Comparison of ENCODE assay signal across 1 cellular context in genomic region chr2:140988597-140988996, GRCh38.
TF ChIP-seq lines count a peak whose summit lies in the region.

No MANE protein-coding gene starts in this region.

TF ChIP-seq in SK-N-SH, 30 proteins besides CTCF, POLR2A, EP300 and RAD21 (continued from another document):
- TF ChIP-seq USF1 (IDR thresholded peaks at IDR 0.05; ENCODE audit: borderline replicate concordance, low read depth) = no peak
- 0 out of 2 replicates have a peak, but pooled peaks have one; percentile 8 for TF ChIP-seq TEAD4 (IDR thresholded peaks at IDR 0.05; ENCODE audit: borderline replicate concordance, insufficient read depth)
- peak; percentile 42; the same call in 1 of the 2 replicates for TF ChIP-seq MEF2A (IDR thresholded peaks at IDR 0.05; ENCODE audit: borderline replicate concordance, low read depth)
- no peak for TF ChIP-seq MAX (IDR thresholded peaks at IDR 0.05; ENCODE audit: low read depth)
- TF ChIP-seq RXRA (IDR thresholded peaks at IDR 0.05; ENCODE audit: borderline replicate concordance, low read depth) = peak; percentile 54
- peak; percentile 74 for TF ChIP-seq FOSL2 (IDR thresholded peaks at IDR 0.05; ENCODE audit: borderline replicate concordance, low read depth)
- TF ChIP-seq SIN3A (IDR thresholded peaks at IDR 0.05; ENCODE audit: borderline replicate concordance, low read depth, low read length) = no peak
- TF ChIP-seq POLR2AphosphoS5 (IDR thresholded peaks at IDR 0.05; ENCODE audit: low read depth, low read length) = peak; percentile 37; the same call in 1 of the 2 replicates
- TF ChIP-seq MXI1 (IDR thresholded peaks at IDR 0.05; ENCODE audit: low read depth, low read length) = no peak
